1 cellular context compared by ENCODE assay signal in genomic region chr6:54875539-54875938, GRCh38.
A peak's percentile ranks its signal among the peaks of the same experiment; 100 is the strongest.
TF ChIP-seq lines count a peak whose summit lies in the region.

No MANE protein-coding gene starts in this region.

TF ChIP-seq in HepG2, 621 proteins besides CTCF, POLR2A, EP300 and RAD21:
- TF ChIP-seq ZNF761 (CRISPR knock-in tag; conservative IDR thresholded peaks at IDR 0.05), result no peak
- no peak for TF ChIP-seq ZNF367 (CRISPR knock-in tag; IDR thresholded peaks at IDR 0.05; ENCODE audit: borderline replicate concordance)
- TF ChIP-seq ZNF276 (CRISPR knock-in tag; IDR thresholded peaks at IDR 0.05; ENCODE audit: low read depth), result no peak
- TF ChIP-seq ISX (CRISPR knock-in tag; conservative IDR thresholded peaks at IDR 0.05), result no peak
- no peak for TF ChIP-seq HOXA9 (CRISPR knock-in tag; IDR thresholded peaks at IDR 0.05; ENCODE audit: borderline replicate concordance)
- TF ChIP-seq HNRNPK (IDR thresholded peaks at IDR 0.05; ENCODE audit: low read depth, low read length, poor library complexity, severe bottlenecking), result peak; percentile 61
- no peak for TF ChIP-seq NR2F1 (CRISPR knock-in tag; IDR thresholded peaks at IDR 0.05)
- no peak for TF ChIP-seq ZNF33A (CRISPR knock-in tag; IDR thresholded peaks at IDR 0.05; ENCODE audit: borderline replicate concordance)
